In the genomic region with DNA sequence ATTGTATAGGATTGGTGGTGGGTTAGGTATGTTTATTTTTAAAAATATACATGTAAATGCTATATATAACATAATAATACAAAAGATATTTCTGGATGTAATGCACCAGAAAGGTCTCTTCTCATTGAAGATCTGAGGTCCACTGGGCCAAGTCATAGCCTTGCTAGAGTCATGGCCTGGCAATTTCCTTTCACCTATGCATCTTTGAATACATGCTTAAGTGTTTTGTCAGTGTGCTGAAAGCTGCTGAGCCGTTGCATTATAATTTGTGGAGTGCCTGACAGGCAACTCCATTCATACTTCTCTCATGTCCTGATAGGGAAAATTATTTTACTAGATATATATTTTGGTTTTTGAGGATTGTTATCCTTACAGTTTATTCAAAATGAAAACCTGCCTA, we compare ENCODE assay signal across 21 cellular contexts.
"Had no signal": no experiment of that assay in that cellular context is flagged by ENCODE, and none has a peak within 500 bp of the region (broad histone marks: within the 10 kb centered on the region; RNA-seq: fewer than 3 reads in every experiment).

No MANE protein-coding gene starts in this region.

- H3K27ac ChIP-seq: adrenal gland, esophagus squamous epithelium, heart left ventricle, prostate gland, suprapubic skin, transverse colon had no signal

- H3K36me3 ChIP-seq: adrenal gland, esophagus squamous epithelium, heart left ventricle, prostate gland, suprapubic skin, transverse colon had no signal

- ATAC-seq: activated CD4-positive, alpha-beta T cell treated with anti-CD3 and anti-CD28 coated beads for 36 hours; activated naive CD4-positive, alpha-beta T cell treated with anti-CD3 and anti-CD28 coated beads, Interleukin-2, amount 50 U/mL, for 72 hours; effector memory CD8-positive, alpha-beta T cell; heart left ventricle; naive thymus-derived CD8-positive, alpha-beta T cell; right cardiac atrium; stimulated activated naive CD8-positive, alpha-beta T cell treated with anti-CD3 and anti-CD28 coated beads, Interleukin-15, amount 100 ng/mL, for 72 hours; WTC11 had no signal

- DNase-seq: activated CD4-positive, alpha-beta T cell treated with anti-CD3 and anti-CD28 coated beads for 36 hours; activated CD4-positive, alpha-beta T cell treated with anti-CD3 and anti-CD28 coated beads, Interleukin-2, amount 50 U/mL, for 48 hours; activated gamma-delta T cell treated with Interleukin-2 at 50 U/mL for 16 hours; activated T-cell treated with anti-CD3 and anti-CD28 coated beads for 4 hours; adrenal gland; caudate nucleus; effector memory CD8-positive, alpha-beta T cell; esophagus squamous epithelium; heart left ventricle; immature natural killer cell; naive thymus-derived CD8-positive, alpha-beta T cell; right cardiac atrium; small intestine; stimulated activated CD4-positive, alpha-beta T cell treated with anti-CD3 and anti-CD28 coated beads, Interleukin-4, amount 100 ng/mL, for 1 hour; stimulated activated naive CD8-positive, alpha-beta T cell treated with anti-CD3 and anti-CD28 coated beads, Interleukin-15, amount 100 ng/mL, for 72 hours; T-helper 2 cell; transverse colon had no signal

- H3K4me1 ChIP-seq: adrenal gland, esophagus squamous epithelium, heart left ventricle, prostate gland, suprapubic skin, transverse colon had no signal

- H3K9me3 ChIP-seq: adrenal gland, esophagus squamous epithelium, heart left ventricle, prostate gland, suprapubic skin, transverse colon had no signal

- H3K27me3 ChIP-seq: adrenal gland, esophagus squamous epithelium, heart left ventricle, suprapubic skin, transverse colon had no signal

- H3K4me3 ChIP-seq: adrenal gland, esophagus squamous epithelium, heart left ventricle, prostate gland, suprapubic skin, transverse colon had no signal
